ENCODE assay signal across 9 cellular contexts in the genomic region with DNA sequence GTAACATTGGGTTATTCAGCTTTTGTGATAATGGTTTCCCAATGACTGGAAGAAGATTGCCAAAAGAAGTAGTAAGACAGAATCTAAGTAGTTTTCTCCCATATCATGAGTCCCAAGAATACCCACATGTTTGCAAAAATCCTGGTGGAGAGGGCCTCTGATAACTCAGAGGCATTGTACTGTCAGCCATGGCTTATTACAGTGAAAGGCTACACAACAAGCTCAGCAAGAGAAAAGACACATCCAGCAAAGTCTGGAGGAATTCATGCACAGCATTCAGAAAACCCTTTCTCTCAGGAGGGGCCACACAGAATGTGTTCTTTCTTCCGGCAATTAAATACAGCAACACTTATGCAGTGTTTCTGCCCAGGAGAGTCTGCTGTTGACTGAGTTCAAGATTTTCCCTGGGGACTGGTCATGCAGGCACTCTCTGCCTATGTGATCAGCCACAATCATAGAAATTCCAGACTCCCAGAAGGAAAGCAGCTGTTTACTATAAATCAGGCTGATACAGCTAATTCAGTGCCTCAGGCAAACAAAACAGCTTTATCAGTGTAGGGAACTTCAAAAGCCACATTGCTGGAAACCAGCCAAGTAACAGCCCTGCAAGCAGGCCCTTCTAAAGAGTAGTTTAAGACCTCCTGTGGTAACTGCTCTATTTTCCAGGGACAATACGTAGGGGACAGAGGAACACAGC.
DNase-seq lines count a peak whose midpoint lies in the region; ATAC-seq, FAIRE-seq and TF ChIP-seq lines count a peak whose summit lies in the region.
"Had no signal": no experiment of that assay in that cellular context is flagged by ENCODE, and none has a peak within 500 bp of the region (broad histone marks: within the 10 kb centered on the region; RNA-seq: fewer than 3 reads in every experiment).

No MANE protein-coding gene starts in this region.

- TF ChIP-seq POLR2A in gastroesophageal sphincter (IDR thresholded peaks at IDR 0.05): no peak

- POLR2A ChIA-PET in HEK293T (lab: Yijun Ruan, JAX): no interaction called here

- H3K36me3 Mint-ChIP-seq in activated T-helper 1 cell treated with anti-CD3 and anti-CD28 coated beads, Interleukin-12 subunit alpha, Interleukin-12 subunit beta, Interleukin-2, Interleukin-4 antibody, amounts not matched to agents 30 ng/mL and 10 ng/mL and 1 ng/mL, durations not matched to agents 14 hours and 24 hours and 36 hours (ENCODE audit: low read depth): no peaks in the 10 kb centered on the region

- ATAC-seq in pancreas (peak in 3 of 4 donors; percentile 74 to 87 (median 77)), HG03521 (IDR thresholded peaks at IDR 0.05; ENCODE audit: unreplicated experiment) (no peak), gastroesophageal sphincter (no peak), HG02678 (IDR thresholded peaks at IDR 0.05; ENCODE audit: unreplicated experiment) (no peak)

- H3K4me3 Mint-ChIP-seq in activated T-helper 1 cell treated with anti-CD3 and anti-CD28 coated beads, Interleukin-12 subunit alpha, Interleukin-12 subunit beta, Interleukin-2, Interleukin-4 antibody, amounts not matched to agents 30 ng/mL and 10 ng/mL and 1 ng/mL, durations not matched to agents 14 hours and 24 hours and 36 hours: no peak overlapping the region

- no peak for TF ChIP-seq EP300 in gastroesophageal sphincter (IDR thresholded peaks at IDR 0.05)

- H3K27ac Mint-ChIP-seq in activated T-helper 1 cell treated with anti-CD3 and anti-CD28 coated beads, Interleukin-12 subunit alpha, Interleukin-12 subunit beta, Interleukin-2, Interleukin-4 antibody, amounts not matched to agents 30 ng/mL and 10 ng/mL and 1 ng/mL, durations not matched to agents 14 hours and 24 hours and 36 hours: no peak overlapping the region

- H3K9me3 ChIP-seq in pancreas: no peaks in the 10 kb centered on the region
- no peaks in the 10 kb centered on the region for H3K9me3 ChIP-seq in gastroesophageal sphincter

- CTCF ChIA-PET in HEK293T (lab: Yijun Ruan, JAX): no interaction called here

- 40% methylated on average over 2 of the region's 2 CpGs for WGBS in pancreas, 2 donors
- WGBS in gastroesophageal sphincter (ENCODE audit: low coverage in 1 of 2), 2 donors: 61 to 67% methylated on average over 1 to 2 of the region's 2 CpGs

- peaks cover 6 to 12% (median 11%) of the 10 kb centered on the region in 3 donors for H3K4me1 ChIP-seq in pancreas
- H3K4me1 ChIP-seq in gastroesophageal sphincter: no peaks in the 10 kb centered on the region

- H3K27me3 ChIP-seq in pancreas (no peaks in the 10 kb centered on the region), gastroesophageal sphincter (no peaks in the 10 kb centered on the region)

- peak; percentile 60 for DNase-seq in HEK293T (ENCODE audit: extremely low spot score)
- peak; percentile 95 for DNase-seq in NCI-H345 treated with DMSO at 0.1 percent for 48 hours (lab: John Stamatoyannopoulos, UW; ENCODE audit: unreplicated experiment)
- DNase-seq in choroid plexus epithelial cell (ENCODE audit: low read depth): peak; percentile 63
- peak in 2 of 6 donors; percentile 11 to 22 for DNase-seq in pancreas
- no peak for DNase-seq in activated T-helper 1 cell treated with anti-CD3 and anti-CD28 coated beads, Interleukin-12 subunit alpha, Interleukin-12 subunit beta, Interleukin-2, Interleukin-4 antibody, amounts not matched to agents 30 ng/mL and 10 ng/mL and 1 ng/mL, durations not matched to agents 14 hours and 24 hours and 36 hours (ENCODE audit: low spot score)
- DNase-seq: Karpas-422 had no signal

- H3K9me3 Mint-ChIP-seq in activated T-helper 1 cell treated with anti-CD3 and anti-CD28 coated beads, Interleukin-12 subunit alpha, Interleukin-12 subunit beta, Interleukin-2, Interleukin-4 antibody, amounts not matched to agents 30 ng/mL and 10 ng/mL and 1 ng/mL, durations not matched to agents 14 hours and 24 hours and 36 hours: no peaks in the 10 kb centered on the region

- TF ChIP-seq CTCF in choroid plexus epithelial cell (conservative IDR thresholded peaks at IDR 0.05; ENCODE audit: low read depth, low read length): no peak
- no peak for TF ChIP-seq CTCF in pancreas (IDR thresholded peaks at IDR 0.05)
- TF ChIP-seq CTCF in gastroesophageal sphincter (IDR thresholded peaks at IDR 0.05): no peak

- intact Hi-C loops in pancreas (cut with DNase I): no loop called here
- intact Hi-C loops in activated T-helper 1 cell treated with anti-CD3 and anti-CD28 coated beads, Interleukin-12 subunit alpha, Interleukin-12 subunit beta, Interleukin-2, Interleukin-4 antibody, amounts not matched to agents 30 ng/mL and 10 ng/mL and 1 ng/mL, durations not matched to agents 14 hours and 24 hours and 36 hours (cut with micrococcal nuclease): no loop called here

- no peaks in the 10 kb centered on the region for H3K4me1 Mint-ChIP-seq in activated T-helper 1 cell treated with anti-CD3 and anti-CD28 coated beads, Interleukin-12 subunit alpha, Interleukin-12 subunit beta, Interleukin-2, Interleukin-4 antibody, amounts not matched to agents 30 ng/mL and 10 ng/mL and 1 ng/mL, durations not matched to agents 14 hours and 24 hours and 36 hours (ENCODE audit: low read depth)

- no peak for FAIRE-seq in pancreas (lab: Jason Lieb, UNC)

- H3K27ac ChIP-seq in pancreas (no peak overlapping the region), gastroesophageal sphincter (no peak overlapping the region)

- no peak overlapping the region for H3K4me3 ChIP-seq in choroid plexus epithelial cell (ENCODE audit: low read depth, low read length)
- no peak overlapping the region for H3K4me3 ChIP-seq in pancreas
- H3K4me3 ChIP-seq in gastroesophageal sphincter: no peak overlapping the region

- H3K36me3 ChIP-seq in pancreas: no peaks in the 10 kb centered on the region
- H3K36me3 ChIP-seq in gastroesophageal sphincter: no peaks in the 10 kb centered on the region

- no peaks in the 10 kb centered on the region for H3K27me3 Mint-ChIP-seq in activated T-helper 1 cell treated with anti-CD3 and anti-CD28 coated beads, Interleukin-12 subunit alpha, Interleukin-12 subunit beta, Interleukin-2, Interleukin-4 antibody, amounts not matched to agents 30 ng/mL and 10 ng/mL and 1 ng/mL, durations not matched to agents 14 hours and 24 hours and 36 hours (ENCODE audit: insufficient read depth)

TF ChIP-seq in HEK293T, 16 proteins besides CTCF, POLR2A, EP300 and RAD21:
- TF ChIP-seq CTBP1 (IDR thresholded peaks at IDR 0.05; ENCODE audit: borderline replicate concordance) (peak; percentile 83), HDGF (IDR thresholded peaks at IDR 0.05; ENCODE audit: borderline replicate concordance) (no peak), FOXK2 (IDR thresholded peaks at IDR 0.05) (peak; percentile 40; the same call in 1 of the 2 replicates), BHLHE40 (IDR thresholded peaks at IDR 0.05; ENCODE audit: borderline replicate concordance) (no peak), FOXM1 (IDR thresholded peaks at IDR 0.05; ENCODE audit: borderline replicate concordance) (0 out of 2 replicates have a peak, but pooled peaks have one; percentile 37)
- TF ChIP-seq, protein P1, sequence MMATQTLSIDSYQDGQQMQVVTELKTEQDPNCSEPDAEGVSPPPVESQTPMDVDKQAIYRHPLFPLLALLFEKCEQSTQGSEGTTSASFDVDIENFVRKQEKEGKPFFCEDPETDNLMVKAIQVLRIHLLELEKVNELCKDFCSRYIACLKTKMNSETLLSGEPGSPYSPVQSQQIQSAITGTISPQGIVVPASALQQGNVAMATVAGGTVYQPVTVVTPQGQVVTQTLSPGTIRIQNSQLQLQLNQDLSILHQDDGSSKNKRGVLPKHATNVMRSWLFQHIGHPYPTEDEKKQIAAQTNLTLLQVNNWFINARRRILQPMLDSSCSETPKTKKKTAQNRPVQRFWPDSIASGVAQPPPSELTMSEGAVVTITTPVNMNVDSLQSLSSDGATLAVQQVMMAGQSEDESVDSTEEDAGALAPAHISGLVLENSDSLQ (IDR thresholded peaks at IDR 0.05): peak; percentile 91

Comparison
In these comparisons a context has a peak if more than half of its experiments do, and no peak if none do; other contexts are left out.
1. ATAC-seq: peak in pancreas (3 of 4); none in HG03521 (single experiment), gastroesophageal sphincter (single experiment) and HG02678 (single experiment).